Comparison of ENCODE assay signal across 8 cellular contexts in the genomic region with DNA sequence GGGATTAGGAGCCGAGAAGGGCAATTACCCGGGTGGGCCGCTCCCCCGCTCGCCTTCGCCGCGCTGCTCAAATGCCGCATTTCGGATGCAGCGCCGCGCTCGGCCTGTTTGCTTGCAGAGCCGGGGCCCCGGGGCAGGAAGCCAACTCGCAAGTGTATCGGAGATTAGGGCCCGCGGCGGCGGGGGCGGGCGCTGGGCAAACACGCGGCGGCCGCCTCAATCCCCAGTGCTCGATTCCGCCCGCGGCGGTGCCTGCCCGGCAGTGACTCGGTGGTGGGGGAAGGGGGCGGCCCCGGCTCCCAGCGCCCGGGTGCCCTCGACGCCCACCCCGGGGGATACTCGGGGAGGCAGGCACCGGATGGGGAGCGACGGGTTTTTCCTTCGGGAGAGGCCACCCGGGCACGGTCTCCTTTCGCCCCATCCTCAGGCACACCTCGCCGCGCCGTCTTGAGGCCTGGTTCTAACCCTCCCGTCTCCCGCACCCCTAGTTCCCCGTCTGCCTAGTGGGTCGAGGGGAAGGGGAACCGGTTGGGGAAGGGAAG. TPM values are rescaled to one million over a fixed set of nuclear protein-coding genes. Genes with fewer than 3 reads are reported as not detected.
DNase-seq lines count a peak whose midpoint lies in the region; ATAC-seq and TF ChIP-seq lines count a peak whose summit lies in the region.

No MANE protein-coding gene starts in this region.

- H3K9me3 ChIP-seq in SJSA1 (replicated peaks) (no peaks in the 10 kb centered on the region), testis (no peaks in the 10 kb centered on the region), MG63 (no peaks in the 10 kb centered on the region)

- ATAC-seq in GM23338: peak; percentile 20

- intact Hi-C loops in testis (cut with DNase I; ENCODE audit: low total_unique reads): no loop called here

- H2AFZ ChIP-seq in GM23338: peak overlapping the region; percentile 98

- no peak overlapping the region for H3K27ac ChIP-seq in GM23338 (ENCODE audit: low read depth)
- no peak overlapping the region for H3K27ac ChIP-seq in SJSA1
- no peak overlapping the region for H3K27ac ChIP-seq in testis

- peaks cover 27% of the 10 kb centered on the region for H3K4me1 Mint-ChIP-seq in GM23338
- peaks cover 13% of the 10 kb centered on the region for H3K4me1 Mint-ChIP-seq in activated naive CD4-positive, alpha-beta T cell treated with anti-CD3 and anti-CD28 coated beads, Interleukin-2, amount 10 ng/mL, durations not matched to agents 7 days and 5 days

- H3K27ac Mint-ChIP-seq in GM23338: no peak overlapping the region
- no peak overlapping the region for H3K27ac Mint-ChIP-seq in activated naive CD4-positive, alpha-beta T cell treated with anti-CD3 and anti-CD28 coated beads, Interleukin-2, amount 10 ng/mL, durations not matched to agents 7 days and 5 days

- DNase-seq in Ammon's horn (ENCODE audit: low spot score): peak; percentile 48
- peak; percentile 82 for DNase-seq in GM23338 (ENCODE audit: low spot score)
- DNase-seq in SJSA1 (ENCODE audit: low read depth in 1 of 2, low spot score in 2 of 2): peak in 1 of 2 experiments; percentile 63
- peak; percentile 81 for DNase-seq in activated naive CD4-positive, alpha-beta T cell treated with anti-CD3 and anti-CD28 coated beads, Interleukin-2, amount 10 ng/mL, durations not matched to agents 7 days and 5 days
- DNase-seq in globus pallidus (ENCODE audit: low spot score): peak; percentile 38
- DNase-seq in occipital lobe (lab: John Stamatoyannopoulos, UW): peak; percentile 35
- peak; percentile 93 for DNase-seq in testis
- no peak for DNase-seq in MG63

- 0 to 1% methylated on average over 15 to 36 of the region's 59 CpGs for WGBS in testis, 2 donors

- no peaks in the 10 kb centered on the region for H3K9me3 Mint-ChIP-seq in GM23338
- H3K9me3 Mint-ChIP-seq in activated naive CD4-positive, alpha-beta T cell treated with anti-CD3 and anti-CD28 coated beads, Interleukin-2, amount 10 ng/mL, durations not matched to agents 7 days and 5 days: no peaks in the 10 kb centered on the region

- H3K4me3 ChIP-seq in GM23338: peak overlapping the region; percentile 83
- H3K4me3 ChIP-seq in SJSA1: peak overlapping the region; percentile 7; the same call in 1 of the 2 replicates
- H3K4me3 ChIP-seq in testis: peak overlapping the region; percentile 19 to 67
- H3K4me3 ChIP-seq in MG63: no peak overlapping the region

- CTCF ChIA-PET in activated naive CD4-positive, alpha-beta T cell treated with anti-CD3 and anti-CD28 coated beads, Interleukin-2, amount 10 ng/mL, durations not matched to agents 7 days and 5 days (lab: Charles Lee): interaction anchor here (2.4 to 4.5 kb wide), 5 partner anchors 37 to 289 kb away, joined by 10 to 51 read pairs (median 34); a partner anchor contains a TSS

- peaks cover 56% of the 10 kb centered on the region for H3K27me3 Mint-ChIP-seq in GM23338 (ENCODE audit: insufficient read depth, low read depth, poor library complexity)
- H3K27me3 Mint-ChIP-seq in activated naive CD4-positive, alpha-beta T cell treated with anti-CD3 and anti-CD28 coated beads, Interleukin-2, amount 10 ng/mL, durations not matched to agents 7 days and 5 days: peaks cover 83% of the 10 kb centered on the region

- H3K4me2 ChIP-seq in GM23338: peak overlapping the region; percentile 93

- H3K27me3 ChIP-seq in GM23338 (ENCODE audit: insufficient read depth) (peaks cover 84% of the 10 kb centered on the region), SJSA1 (replicated peaks) (peaks cover 45% of the 10 kb centered on the region), testis (no peaks in the 10 kb centered on the region), MG63 (peaks cover 23% of the 10 kb centered on the region)

- H3K79me2 ChIP-seq in GM23338 (replicated peaks; ENCODE audit: insufficient read depth): no peaks in the 10 kb centered on the region

- no peaks in the 10 kb centered on the region for H3K36me3 Mint-ChIP-seq in GM23338 (ENCODE audit: low read depth)
- H3K36me3 Mint-ChIP-seq in activated naive CD4-positive, alpha-beta T cell treated with anti-CD3 and anti-CD28 coated beads, Interleukin-2, amount 10 ng/mL, durations not matched to agents 7 days and 5 days: no peaks in the 10 kb centered on the region

- H3K4me1 ChIP-seq in GM23338 (ENCODE audit: insufficient read depth) (peaks cover 17% of the 10 kb centered on the region), SJSA1 (replicated peaks) (peaks cover 22% of the 10 kb centered on the region), testis (peaks cover 21% of the 10 kb centered on the region)

- TF ChIP-seq CTCF in GM23338 (conservative IDR thresholded peaks at IDR 0.05; ENCODE audit: low read depth in 2 of 2) (no peak), testis (IDR thresholded peaks at IDR 0.05) (no peak)

- peak overlapping the region; percentile 86 for H3K4me3 Mint-ChIP-seq in GM23338
- H3K4me3 Mint-ChIP-seq in activated naive CD4-positive, alpha-beta T cell treated with anti-CD3 and anti-CD28 coated beads, Interleukin-2, amount 10 ng/mL, durations not matched to agents 7 days and 5 days: peak overlapping the region; percentile 80

- H3K9me2 ChIP-seq in GM23338 (ENCODE audit: insufficient read depth): no peaks in the 10 kb centered on the region

- H4K20me1 ChIP-seq in GM23338 (replicated peaks; ENCODE audit: insufficient read depth): no peaks in the 10 kb centered on the region

- no peak for TF ChIP-seq POLR2A in testis (IDR thresholded peaks at IDR 0.05)

- H3F3A ChIP-seq in GM23338 (replicated peaks; ENCODE audit: low read depth): peaks cover 3% of the 10 kb centered on the region; the same call in 1 of the 2 replicates

- H3K36me3 ChIP-seq in GM23338 (ENCODE audit: insufficient read depth) (no peaks in the 10 kb centered on the region), SJSA1 (no peaks in the 10 kb centered on the region), testis (ENCODE audit: low read depth, missing control alignments) (no peaks in the 10 kb centered on the region), MG63 (no peaks in the 10 kb centered on the region)

TF ChIP-seq in GM23338, 12 proteins besides CTCF, POLR2A, EP300 and RAD21 (continues in another document):
- TF ChIP-seq EZH2phosphoT487 (IDR thresholded peaks at IDR 0.05; ENCODE audit: unreplicated experiment) (no peak), POLR2AphosphoS5 (IDR thresholded peaks at IDR 0.05; ENCODE audit: low read depth) (no peak), JUNB (IDR thresholded peaks at IDR 0.05; ENCODE audit: unreplicated experiment) (no peak), ZNF114 (CRISPR knock-in tag; IDR thresholded peaks at IDR 0.05) (no peak), NANOG (IDR thresholded peaks at IDR 0.05; ENCODE audit: borderline replicate concordance) (no peak), EZH2 (IDR thresholded peaks at IDR 0.05; ENCODE audit: low read depth, unreplicated experiment) (peak; percentile 72)

RNA-seq across cellular contexts. Expression of a gene that starts 26.6 kb away (rescaled TPM):
- total RNA-seq in GM23338 (2014; rRNA removed; shearing (Covaris generic)): 0.47 and 0.73 TPM in 2 replicates
- polyA plus RNA-seq in GM23338 (2016; fragmentation: Nextera tagmentation; extraction: Ambion mirVana) (0.06 and 0.12 TPM in 2 replicates), testis (ENCODE audit: insufficient read depth, low read depth, low replicate concordance) (not detected)
- total RNA-seq in SJSA1 (2014; rRNA removed; shearing (Covaris generic)): not detected in 2 replicates
- total RNA-seq in occipital lobe (not detected), testis (under 1 TPM; 0.37 to 0.63 TPM)
- 0.16 TPM in 1 of 2 replicates, not detected in the other for total RNA-seq in MG63 (2014; rRNA removed; shearing (Covaris generic); ENCODE audit: low replicate concordance)

RNA-seq across cellular contexts. Expression of a gene that starts 38.3 kb away (rescaled TPM):
- total RNA-seq in GM23338 (2014; rRNA removed; shearing (Covaris generic)): 45.8 and 47.3 TPM in 2 replicates
- polyA plus RNA-seq in GM23338 (2016; fragmentation: Nextera tagmentation; extraction: Ambion mirVana) (17.9 and 20.5 TPM in 2 replicates), testis (ENCODE audit: insufficient read depth, low read depth, low replicate concordance) (36.4 TPM)
- 20.7 and 24.3 TPM in 2 replicates for total RNA-seq in SJSA1 (2014; rRNA removed; shearing (Covaris generic))
- total RNA-seq in occipital lobe (20.0 TPM), testis (10 to 100 TPM; 53.0 to 58.2 TPM)
- total RNA-seq in MG63 (2014; rRNA removed; shearing (Covaris generic); ENCODE audit: low replicate concordance): 26.2 and 57.3 TPM in 2 replicates

RNA-seq across cellular contexts. Expression of a gene that starts 57.3 kb away (rescaled TPM):
- 6.5 and 8.6 TPM in 2 replicates for total RNA-seq in GM23338 (2014; rRNA removed; shearing (Covaris generic))
- polyA plus RNA-seq in GM23338 (2016; fragmentation: Nextera tagmentation; extraction: Ambion mirVana): 6.8 and 8.3 TPM in 2 replicates
- 42.0 and 45.8 TPM in 2 replicates for total RNA-seq in SJSA1 (2014; rRNA removed; shearing (Covaris generic))
- total RNA-seq in occipital lobe: 5.9 TPM
- 10 to 100 TPM; 21.3 to 29.2 TPM for total RNA-seq in testis
- 47.1 TPM for polyA plus RNA-seq in testis (ENCODE audit: insufficient read depth, low read depth, low replicate concordance)
- total RNA-seq in MG63 (2014; rRNA removed; shearing (Covaris generic); ENCODE audit: low replicate concordance): 30.0 and 35.7 TPM in 2 replicates

RNA-seq across cellular contexts. Expression of a gene that starts 58.4 kb away (rescaled TPM):
- 516 and 642 TPM in 2 replicates for total RNA-seq in GM23338 (2014; rRNA removed; shearing (Covaris generic))
- 269 and 287 TPM in 2 replicates for polyA plus RNA-seq in GM23338 (2016; fragmentation: Nextera tagmentation; extraction: Ambion mirVana)
- total RNA-seq in SJSA1 (2014; rRNA removed; shearing (Covaris generic)): 570 and 815 TPM in 2 replicates
- total RNA-seq in occipital lobe: 164 TPM
- 100 to 1,000 TPM; 237 to 262 TPM for total RNA-seq in testis
- polyA plus RNA-seq in testis (ENCODE audit: insufficient read depth, low read depth, low replicate concordance): 459 TPM
- total RNA-seq in MG63 (2014; rRNA removed; shearing (Covaris generic); ENCODE audit: low replicate concordance): 891 and 917 TPM in 2 replicates
